22 cellular contexts compared by ENCODE assay signal in genomic region chr9:6960777-6961176, GRCh38.
DNase-seq lines count a peak whose midpoint lies in the region; ATAC-seq, FAIRE-seq and TF ChIP-seq lines count a peak whose summit lies in the region.
"Had no signal": no experiment of that assay in that cellular context is flagged by ENCODE, and none has a peak within 500 bp of the region (broad histone marks: within the 10 kb centered on the region; RNA-seq: fewer than 3 reads in every experiment).

No MANE protein-coding gene starts in this region.

- H3K9me3 Mint-ChIP-seq in Calu3 (ENCODE audit: low read depth, unreplicated experiment) = no peaks in the 10 kb centered on the region
- H3K9me3 Mint-ChIP-seq: activated B cell treated with CpG ODN at 0.5 μM for 24 hours; activated naive CD4-positive, alpha-beta T cell treated with anti-CD3 and anti-CD28 coated beads, Interleukin-2, amount 50 U/mL, for 72 hours; CD8-positive, alpha-beta T cell; stimulated activated naive CD8-positive, alpha-beta T cell treated with anti-CD3 and anti-CD28 coated beads, Interleukin-15, Interleukin-2, amounts not matched to agents 100 ng/mL and 50 ng/mL, for 24 hours; T-cell had no signal

- H3K4me3 ChIP-seq in Peyer's patch = no peak overlapping the region
- H3K4me3 ChIP-seq: dorsolateral prefrontal cortex, hepatocyte, uterus had no signal

- DNase-seq in GM12891 (ENCODE audit: insufficient read length, low spot score) = no peak
- no peak for DNase-seq in Calu3
- DNase-seq in Peyer's patch = no peak
- no peak for DNase-seq in HTR-8/SVneo (ENCODE audit: insufficient read length, low spot score)
- DNase-seq: activated B cell treated with CpG ODN at 0.5 μM for 24 hours; activated CD8-positive, alpha-beta memory T cell treated with anti-CD3 and anti-CD28 coated beads, Interleukin-2, amount 50 U/mL, for 4 hours; CD8-positive, alpha-beta T cell; dorsolateral prefrontal cortex; H7; left cardiac atrium; NCI-H2029; RPMI8226; T-cell; uterus had no signal

- H3K9me3 ChIP-seq in Peyer's patch = no peaks in the 10 kb centered on the region
- H3K9me3 ChIP-seq: uterus had no signal

- no peaks in the 10 kb centered on the region for H3K4me1 ChIP-seq in Peyer's patch
- H3K4me1 ChIP-seq: parathyroid adenoma, uterus had no signal

- intact Hi-C loops in Calu3 (cut with micrococcal nuclease; ENCODE audit: unreplicated experiment) = no loop called here

- H3K4me3 Mint-ChIP-seq in Calu3 (ENCODE audit: low read depth, unreplicated experiment) = no peak overlapping the region
- H3K4me3 Mint-ChIP-seq: activated B cell treated with CpG ODN at 0.5 μM for 24 hours; CD8-positive, alpha-beta T cell; stimulated activated naive CD8-positive, alpha-beta T cell treated with anti-CD3 and anti-CD28 coated beads, Interleukin-15, Interleukin-2, amounts not matched to agents 100 ng/mL and 50 ng/mL, for 24 hours; T-cell had no signal

- H3K27ac Mint-ChIP-seq in Calu3 (ENCODE audit: unreplicated experiment) = no peak overlapping the region
- H3K27ac Mint-ChIP-seq: stimulated activated naive CD8-positive, alpha-beta T cell treated with anti-CD3 and anti-CD28 coated beads, Interleukin-15, Interleukin-2, amounts not matched to agents 100 ng/mL and 50 ng/mL, for 24 hours; T-cell had no signal

- H3K36me3 ChIP-seq in Peyer's patch = no peaks in the 10 kb centered on the region
- H3K36me3 ChIP-seq: uterus had no signal

- TF ChIP-seq POLR2A in GM12891 (IDR thresholded peaks at IDR 0.05; ENCODE audit: low read depth, low read length) (no peak), Peyer's patch (IDR thresholded peaks at IDR 0.05) (no peak)

- TF ChIP-seq CTCF in Calu3 (IDR thresholded peaks at IDR 0.05; ENCODE audit: unreplicated experiment) (no peak), Peyer's patch (IDR thresholded peaks at IDR 0.05) (no peak)

- no peaks in the 10 kb centered on the region for H3K36me3 Mint-ChIP-seq in Calu3 (ENCODE audit: insufficient read depth, unreplicated experiment)
- H3K36me3 Mint-ChIP-seq: activated naive CD4-positive, alpha-beta T cell treated with anti-CD3 and anti-CD28 coated beads, Interleukin-2, amount 50 U/mL, for 72 hours had no signal

- FAIRE-seq in GM12891 (lab: Jason Lieb, UNC) (peak; percentile 78), HTR-8/SVneo (lab: Jason Lieb, UNC) (no peak)

- ATAC-seq in GM19372 (IDR thresholded peaks at IDR 0.05; ENCODE audit: low read depth, unreplicated experiment) = peak; percentile 66
- ATAC-seq in HG02759 (IDR thresholded peaks at IDR 0.05; ENCODE audit: unreplicated experiment) = peak; percentile 74
- ATAC-seq in HG03378 (IDR thresholded peaks at IDR 0.05; ENCODE audit: unreplicated experiment) = peak; percentile 58
- ATAC-seq in SK-N-SH treated with all-trans-retinoic acid at 6 μM for 48 hours = no peak
- ATAC-seq: activated naive CD4-positive, alpha-beta T cell treated with anti-CD3 and anti-CD28 coated beads, Interleukin-2, amount 50 U/mL, for 72 hours; CD8-positive, alpha-beta T cell; left cardiac atrium; T-cell had no signal

- no TSS peak for BruUV-seq in Calu3 (replicated peaks; lab: Mats Ljungman, UMichigan)

- no peak overlapping the region for H3K27ac ChIP-seq in Peyer's patch
- H3K27ac ChIP-seq: dorsolateral prefrontal cortex, hepatocyte, parathyroid adenoma, uterus had no signal

- no peaks in the 10 kb centered on the region for H3K27me3 ChIP-seq in Peyer's patch
- H3K27me3 ChIP-seq: dorsolateral prefrontal cortex, hepatocyte, uterus had no signal

- CTCF ChIA-PET in Calu3 (lab: Charles Lee) = no interaction called here

- no peaks in the 10 kb centered on the region for H3K4me1 Mint-ChIP-seq in Calu3 (ENCODE audit: low read depth, unreplicated experiment)

- H3K27me3 Mint-ChIP-seq in Calu3 (ENCODE audit: unreplicated experiment) = no peaks in the 10 kb centered on the region
- H3K27me3 Mint-ChIP-seq: activated B cell treated with CpG ODN at 0.5 μM for 24 hours; stimulated activated naive CD8-positive, alpha-beta T cell treated with anti-CD3 and anti-CD28 coated beads, Interleukin-15, Interleukin-2, amounts not matched to agents 100 ng/mL and 50 ng/mL, for 24 hours; T-cell had no signal

TF ChIP-seq in GM12891, 5 proteins besides CTCF, POLR2A, EP300 and RAD21:
- TF ChIP-seq PAX5 (IDR thresholded peaks at IDR 0.05; ENCODE audit: insufficient read depth, low read length, severe bottlenecking) (no peak), POU2F2 (IDR thresholded peaks at IDR 0.05; ENCODE audit: low read depth, low read length) (no peak), POLR2AphosphoS5 (IDR thresholded peaks at IDR 0.05; ENCODE audit: low read depth, low read length) (no peak), SPI1 (IDR thresholded peaks at IDR 0.05; ENCODE audit: low read depth, low read length) (no peak), TAF1 (IDR thresholded peaks at IDR 0.05; ENCODE audit: low read depth, low read length) (no peak)

TF ChIP-seq in SK-N-SH treated with all-trans-retinoic acid at 6 μM for 48 hours, 23 proteins besides CTCF, POLR2A, EP300 and RAD21:
- TF ChIP-seq PATZ1 (CRISPR knock-in tag; IDR thresholded peaks at IDR 0.05; ENCODE audit: borderline replicate concordance) (no peak), PPARA (CRISPR knock-in tag; IDR thresholded peaks at IDR 0.05; ENCODE audit: borderline replicate concordance) (no peak), ZFP3 (CRISPR knock-in tag; IDR thresholded peaks at IDR 0.05) (no peak), ARNTL (CRISPR knock-in tag; IDR thresholded peaks at IDR 0.05; ENCODE audit: borderline replicate concordance, low read depth) (no peak), OSR1 (CRISPR knock-in tag; IDR thresholded peaks at IDR 0.05) (no peak), TOX (CRISPR knock-in tag; IDR thresholded peaks at IDR 0.05; ENCODE audit: borderline replicate concordance) (no peak), ZNF8 (CRISPR knock-in tag; IDR thresholded peaks at IDR 0.05) (no peak), BACH2 (CRISPR knock-in tag; IDR thresholded peaks at IDR 0.05; ENCODE audit: borderline replicate concordance) (no peak), GLIS3 (CRISPR knock-in tag; IDR thresholded peaks at IDR 0.05) (no peak), SNAI2 (CRISPR knock-in tag; IDR thresholded peaks at IDR 0.05) (no peak), ESRRG (CRISPR knock-in tag; IDR thresholded peaks at IDR 0.05) (no peak), CSDC2 (CRISPR knock-in tag; IDR thresholded peaks at IDR 0.05) (no peak), ISL1 (CRISPR knock-in tag; IDR thresholded peaks at IDR 0.05) (no peak), ZC3H10 (CRISPR knock-in tag; IDR thresholded peaks at IDR 0.05) (no peak), RARB (CRISPR knock-in tag; IDR thresholded peaks at IDR 0.05) (no peak), ZNF70 (CRISPR knock-in tag; IDR thresholded peaks at IDR 0.05) (no peak), TSHZ2 (CRISPR knock-in tag; IDR thresholded peaks at IDR 0.05) (no peak), CSRNP3 (CRISPR knock-in tag; IDR thresholded peaks at IDR 0.05) (no peak)
